ENCODE assay signal across 17 cellular contexts in the genomic region with DNA sequence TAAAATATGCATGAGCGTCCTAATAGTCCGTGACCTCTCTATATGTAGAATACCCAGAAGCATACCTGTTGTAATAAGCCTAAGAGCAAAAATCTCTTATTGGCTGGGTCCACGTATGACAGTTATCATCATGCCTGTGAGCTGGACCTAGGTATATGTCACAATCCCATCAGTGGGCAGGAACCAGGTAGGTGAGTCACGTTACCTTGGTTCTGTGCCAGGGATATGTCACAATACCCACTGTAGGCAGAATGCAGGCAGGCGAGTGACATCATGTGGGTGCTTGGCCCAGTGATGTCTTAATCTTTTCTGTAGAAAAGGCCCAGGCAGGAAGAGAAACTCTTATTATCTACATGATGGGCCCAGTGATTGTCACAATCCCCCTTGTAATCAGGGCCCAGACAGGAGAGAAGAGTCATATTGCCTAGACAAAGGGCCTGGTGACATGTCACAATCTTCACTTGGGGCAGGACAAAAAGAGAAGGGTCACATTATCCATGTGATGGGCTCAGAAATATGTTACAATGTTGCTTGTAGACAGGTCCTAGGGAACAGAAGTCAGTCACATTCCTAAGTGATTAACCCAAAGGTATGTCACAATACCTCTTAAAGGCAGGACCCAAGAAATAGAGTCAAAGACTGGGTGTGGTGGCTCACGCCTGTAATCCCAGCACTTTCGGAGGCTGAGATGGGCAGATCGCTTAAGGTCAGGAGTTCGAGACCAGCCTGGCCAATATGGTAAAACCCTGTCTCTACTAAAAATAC. TPM values are rescaled to one million over a fixed set of nuclear protein-coding genes. Genes with fewer than 3 reads are reported as not detected.
DNase-seq lines count a peak whose midpoint lies in the region; ATAC-seq and TF ChIP-seq lines count a peak whose summit lies in the region.
"Had no signal": no experiment of that assay in that cellular context is flagged by ENCODE, and none has a peak within 500 bp of the region (broad histone marks: within the 10 kb centered on the region; RNA-seq: fewer than 3 reads in every experiment).

No MANE protein-coding gene starts in this region.

- TF ChIP-seq POLR2A in esophagus muscularis mucosa (IDR thresholded peaks at IDR 0.05; ENCODE audit: low read depth), result no peak
- no peak for TF ChIP-seq POLR2A in esophagus squamous epithelium (IDR thresholded peaks at IDR 0.05)

- H3K4me3 ChIP-seq in right atrium auricular region (no peak overlapping the region), RWPE2 (ENCODE audit: severe bottlenecking) (no peak overlapping the region), esophagus muscularis mucosa (no peak overlapping the region), thoracic aorta (no peak overlapping the region), esophagus squamous epithelium (no peak overlapping the region), Caco-2 (ENCODE audit: low read depth, low read length) (no peak overlapping the region)
- H3K4me3 ChIP-seq: SK-N-MC had no signal

- H3K27ac Mint-ChIP-seq in Caco-2 (ENCODE audit: unreplicated experiment), result no peak overlapping the region

- H3K36me3 ChIP-seq in right atrium auricular region, result no peaks in the 10 kb centered on the region
- no peaks in the 10 kb centered on the region for H3K36me3 ChIP-seq in RWPE2 (ENCODE audit: low read depth)
- H3K36me3 ChIP-seq in esophagus muscularis mucosa, result no peaks in the 10 kb centered on the region
- no peaks in the 10 kb centered on the region for H3K36me3 ChIP-seq in thoracic aorta
- no peaks in the 10 kb centered on the region for H3K36me3 ChIP-seq in esophagus squamous epithelium
- no peaks in the 10 kb centered on the region for H3K36me3 ChIP-seq in Caco-2 (ENCODE audit: control insufficient read depth, insufficient read depth, low read length)

- H3K4me1 ChIP-seq in right atrium auricular region, result no peaks in the 10 kb centered on the region
- no peaks in the 10 kb centered on the region for H3K4me1 ChIP-seq in RWPE2 (ENCODE audit: insufficient read depth, poor library complexity, severe bottlenecking)
- peaks cover 0 to 1% (median under 1%) of the 10 kb centered on the region in 4 donors for H3K4me1 ChIP-seq in esophagus muscularis mucosa
- H3K4me1 ChIP-seq in thoracic aorta (ENCODE audit: control insufficient read depth in 1 of 2, low read depth in 2 of 2), result no peaks in the 10 kb centered on the region
- no peaks in the 10 kb centered on the region for H3K4me1 ChIP-seq in esophagus squamous epithelium
- H3K4me1 ChIP-seq in Caco-2, result no peaks in the 10 kb centered on the region

- WGBS in esophagus muscularis mucosa, result 86% methylated on average over 9 of the region's 9 CpGs
- 75 to 77% methylated on average over 9 of the region's 9 CpGs for WGBS in esophagus squamous epithelium, 2 donors

- no peak overlapping the region for H3K4me3 Mint-ChIP-seq in Caco-2 (ENCODE audit: unreplicated experiment)

- H3K9me3 ChIP-seq in right atrium auricular region (no peaks in the 10 kb centered on the region), RWPE2 (ENCODE audit: severe bottlenecking) (no peaks in the 10 kb centered on the region), esophagus muscularis mucosa (no peaks in the 10 kb centered on the region), thoracic aorta (no peaks in the 10 kb centered on the region), esophagus squamous epithelium (no peaks in the 10 kb centered on the region), Caco-2 (0 out of 2 replicates have a peak, but pooled peaks cover 6% of the 10 kb centered on the region)

- POLR2A ChIA-PET in Caco-2 (lab: Charles Lee), result no interaction called here

- CTCF ChIA-PET in Caco-2 (lab: Charles Lee), result no interaction called here

- DNase-seq in right atrium auricular region (ENCODE audit: low spot score), result peak; percentile 48
- no peak for DNase-seq in Right ventricle myocardium superior
- no peak for DNase-seq in RWPE2 (ENCODE audit: low spot score)
- peak; percentile 47 for DNase-seq in esophagus muscularis mucosa (ENCODE audit: extremely low spot score)
- DNase-seq in thoracic aorta (ENCODE audit: low spot score), result no peak
- no peak for DNase-seq in esophagus squamous epithelium (lab: John Stamatoyannopoulos, UW)
- no peak for DNase-seq in Caco-2
- DNase-seq in SW480 (ENCODE audit: low spot score), result no peak
- DNase-seq: EL, H7, Kasumi-1, NCI-H1417, NCI-H187 treated with DMSO at 0.1 percent for 48 hours, NCI-H748 treated with DMSO at 0.1 percent for 48 hours had no signal

- no peak for TF ChIP-seq EP300 in esophagus muscularis mucosa (IDR thresholded peaks at IDR 0.05)

- no peaks in the 10 kb centered on the region for H3K27me3 Mint-ChIP-seq in Caco-2 (ENCODE audit: insufficient read depth, unreplicated experiment)

- H3K27ac ChIP-seq in right atrium auricular region (no peak overlapping the region), RWPE2 (ENCODE audit: poor library complexity, severe bottlenecking) (no peak overlapping the region), esophagus muscularis mucosa (replicated peaks in 1 of 4) (no peak overlapping the region), thoracic aorta (no peak overlapping the region), esophagus squamous epithelium (no peak overlapping the region)
- H3K27ac ChIP-seq: C4-2B, SK-N-MC had no signal

- no peak for TF ChIP-seq CTCF in right atrium auricular region (IDR thresholded peaks at IDR 0.05)
- TF ChIP-seq CTCF in RWPE2 (IDR thresholded peaks at IDR 0.05; ENCODE audit: poor library complexity, severe bottlenecking), result no peak
- no peak for TF ChIP-seq CTCF in esophagus muscularis mucosa (IDR thresholded peaks at IDR 0.05)
- TF ChIP-seq CTCF in thoracic aorta (IDR thresholded peaks at IDR 0.05), result no peak
- no peak for TF ChIP-seq CTCF in esophagus squamous epithelium (IDR thresholded peaks at IDR 0.05)
- TF ChIP-seq CTCF in Caco-2 (IDR thresholded peaks at IDR 0.05; ENCODE audit: insufficient read depth in 1 of 2, low read depth in 1 of 2, low read length in 1 of 2, severe bottlenecking in 1 of 2, unreplicated experiment in 1 of 2), result no peak

- BruUV-seq in Caco-2 (replicated peaks; lab: Mats Ljungman, UMichigan), result no TSS peak

- intact Hi-C loops in Right ventricle myocardium superior (cut with DNase I), result no loop called here
- intact Hi-C loops in esophagus muscularis mucosa (cut with DNase I), result no loop called here
- intact Hi-C loops in esophagus squamous epithelium (cut with DNase I), result no loop called here
- intact Hi-C loops in Caco-2 (cut with micrococcal nuclease; ENCODE audit: unreplicated experiment), result no loop called here

- peaks cover 16% of the 10 kb centered on the region for H3K9me3 Mint-ChIP-seq in Caco-2 (ENCODE audit: unreplicated experiment)

- H3K27me3 ChIP-seq in right atrium auricular region (no peaks in the 10 kb centered on the region), RWPE2 (ENCODE audit: insufficient read depth, poor library complexity, severe bottlenecking) (no peaks in the 10 kb centered on the region), esophagus muscularis mucosa (no peaks in the 10 kb centered on the region), thoracic aorta (replicated peaks; ENCODE audit: insufficient read depth) (no peaks in the 10 kb centered on the region), esophagus squamous epithelium (no peaks in the 10 kb centered on the region), Caco-2 (replicated peaks; ENCODE audit: control insufficient read depth, insufficient read depth, low read length) (no peaks in the 10 kb centered on the region)

- no peaks in the 10 kb centered on the region for H3K4me1 Mint-ChIP-seq in Caco-2 (ENCODE audit: low read depth, unreplicated experiment)

- H3K36me3 Mint-ChIP-seq in Caco-2 (ENCODE audit: insufficient read depth, unreplicated experiment), result no peaks in the 10 kb centered on the region

- no peak for ATAC-seq in Right ventricle myocardium superior (ENCODE audit: poor library complexity)
- ATAC-seq in RWPE2 (ENCODE audit: low read depth), result peak; percentile 56
- ATAC-seq in thoracic aorta (ENCODE audit: insufficient number of reproducible peaks, low FRiP score, low read depth), result peak; percentile 35
- ATAC-seq: Right ventricle myocardium inferior had no signal

RNA-seq across cellular contexts. Expression of gene ZNF736, which starts 12.9 kb away (rescaled TPM):
- total RNA-seq in right atrium auricular region, result 1 to 10 TPM; 1.4 to 1.7 TPM
- 3.8 TPM for total RNA-seq in Right ventricle myocardium superior
- 1 to 10 TPM; 4.1 to 10.0 (median 4.7) TPM for total RNA-seq in esophagus muscularis mucosa
- total RNA-seq in thoracic aorta, result 10 to 100 TPM; 14.2 to 17.1 TPM
- total RNA-seq in esophagus squamous epithelium, result 10 to 100 TPM in 1 of 4 donors, 1 to 10 TPM in 3; 2.3 to 10.9 (median 4.2) TPM
- total RNA-seq in Caco-2 (2022), result 6.1 and 8.8 TPM in 2 replicates
- total RNA-seq: H7 had no signal

Comparison
In these comparisons a context has a peak if more than half of its experiments do, and no peak if none do; other contexts are left out.
1. DNase-seq: peak in right atrium auricular region (single experiment) and esophagus muscularis mucosa (single experiment); none in Right ventricle myocardium superior (single experiment), RWPE2 (single experiment), thoracic aorta (single experiment), esophagus squamous epithelium (single experiment), Caco-2 (0 of 2) and SW480 (single experiment).